8 cellular contexts compared by ENCODE assay signal in genomic region chr20:63234693-63235398, GRCh38. TPM values are rescaled to one million over a fixed set of nuclear protein-coding genes. Genes with fewer than 3 reads are reported as not detected.
DNase-seq lines count a peak whose midpoint lies in the region; ATAC-seq and TF ChIP-seq lines count a peak whose summit lies in the region.

No MANE protein-coding gene starts in this region.

- H3K36me3 ChIP-seq in BJ (ENCODE audit: control insufficient read depth, insufficient read depth, low read length) = no peaks in the 10 kb centered on the region

- TF ChIP-seq CTCF in BJ (IDR thresholded peaks at IDR 0.05; ENCODE audit: insufficient read depth, low read depth, low read length) (peak; percentile 55), HFF-Myc (IDR thresholded peaks at IDR 0.05; ENCODE audit: low read depth, low read length, missing control alignments) (peak; percentile 28)

- peaks cover 2% of the 10 kb centered on the region for H3K4me1 Mint-ChIP-seq in activated T-cell treated with anti-CD3 and anti-CD28 coated beads, Interleukin-2, amount 50 U/mL, for 4 hours (ENCODE audit: low read depth)
- no peaks in the 10 kb centered on the region for H3K4me1 Mint-ChIP-seq in activated CD8-positive, alpha-beta memory T cell treated with anti-CD3 and anti-CD28 coated beads, Interleukin-2, amount 10 ng/mL, durations not matched to agents 7 days and 5 days

- POLR2A ChIA-PET in BJ (lab: Charles Lee) = interaction anchor here (0.6 kb wide), 1 partner anchor 840 kb away, joined by 5 read pairs; no protein-coding TSS in a partner anchor

- no peak overlapping the region for H3K27ac Mint-ChIP-seq in activated CD8-positive, alpha-beta memory T cell treated with anti-CD3 and anti-CD28 coated beads, Interleukin-2, amount 10 ng/mL, durations not matched to agents 7 days and 5 days

- H3K36me3 Mint-ChIP-seq in activated T-cell treated with anti-CD3 and anti-CD28 coated beads, Interleukin-2, amount 50 U/mL, for 4 hours (ENCODE audit: insufficient read depth) = no peaks in the 10 kb centered on the region
- H3K36me3 Mint-ChIP-seq in activated CD8-positive, alpha-beta memory T cell treated with anti-CD3 and anti-CD28 coated beads, Interleukin-2, amount 10 ng/mL, durations not matched to agents 7 days and 5 days = no peaks in the 10 kb centered on the region

- H3K4me3 Mint-ChIP-seq in activated T-cell treated with anti-CD3 and anti-CD28 coated beads, Interleukin-2, amount 50 U/mL, for 4 hours = no peak overlapping the region
- no peak overlapping the region for H3K4me3 Mint-ChIP-seq in activated CD8-positive, alpha-beta memory T cell treated with anti-CD3 and anti-CD28 coated beads, Interleukin-2, amount 10 ng/mL, durations not matched to agents 7 days and 5 days

- ATAC-seq in activated T-cell treated with anti-CD3 and anti-CD28 coated beads, Interleukin-2, amount 50 U/mL, for 4 hours = peak; percentile 49 to 75
- peak; percentile 69 for ATAC-seq in left lobe of liver
- ATAC-seq in GM18498 (IDR thresholded peaks at IDR 0.05; ENCODE audit: unreplicated experiment) = no peak
- ATAC-seq in GM18505 (IDR thresholded peaks at IDR 0.05; ENCODE audit: unreplicated experiment) = no peak
- ATAC-seq in activated CD8-positive, alpha-beta memory T cell treated with anti-CD3 and anti-CD28 coated beads, Interleukin-2, amount 10 ng/mL, durations not matched to agents 7 days and 5 days = no peak
- no peak for ATAC-seq in HG02870 (IDR thresholded peaks at IDR 0.05; ENCODE audit: unreplicated experiment)

- H3K27me3 ChIP-seq in BJ (ENCODE audit: control insufficient read depth, insufficient read depth, low read length) = no peaks in the 10 kb centered on the region

- DNase-seq in BJ (ENCODE audit: low read depth) = no peak
- no peak for DNase-seq in HFF-Myc (ENCODE audit: extremely low read depth, low read depth)
- DNase-seq in activated T-cell treated with anti-CD3 and anti-CD28 coated beads, Interleukin-2, amount 50 U/mL, for 4 hours = no peak
- no peak for DNase-seq in left lobe of liver (ENCODE audit: low spot score)
- DNase-seq in activated CD8-positive, alpha-beta memory T cell treated with anti-CD3 and anti-CD28 coated beads, Interleukin-2, amount 10 ng/mL, durations not matched to agents 7 days and 5 days = no peak

- CTCF ChIA-PET in BJ (lab: Yijun Ruan, JAX) = interaction anchor here (0.6 to 8.1 kb wide), 8 partner anchors 11 to 36 kb away, joined by 3 to 83 read pairs (median 4); no protein-coding TSS in a partner anchor
- CTCF ChIA-PET in activated CD8-positive, alpha-beta memory T cell treated with anti-CD3 and anti-CD28 coated beads, Interleukin-2, amount 10 ng/mL, durations not matched to agents 7 days and 5 days (lab: Charles Lee) = interaction anchor here (1.3 to 3.8 kb wide), 2 partner anchors 11 to 38 kb away, joined by 3 to 26 read pairs; partner anchors contain the start of gene ARFGAP1

- no peak for TF ChIP-seq POLR2A in GM18505 (IDR thresholded peaks at IDR 0.05; ENCODE audit: borderline replicate concordance, extremely low read depth, insufficient read depth, insufficient read length)

- H3K4me3 ChIP-seq in BJ (ENCODE audit: low read depth, low read length) = no peak overlapping the region
- no peak overlapping the region for H3K4me3 ChIP-seq in HFF-Myc (replicated peaks; ENCODE audit: low read depth, low read length)

- H3K27me3 Mint-ChIP-seq in activated T-cell treated with anti-CD3 and anti-CD28 coated beads, Interleukin-2, amount 50 U/mL, for 4 hours (ENCODE audit: low read depth) = peaks cover 39% of the 10 kb centered on the region
- peaks cover 28% of the 10 kb centered on the region for H3K27me3 Mint-ChIP-seq in activated CD8-positive, alpha-beta memory T cell treated with anti-CD3 and anti-CD28 coated beads, Interleukin-2, amount 10 ng/mL, durations not matched to agents 7 days and 5 days

- no peaks in the 10 kb centered on the region for H3K9me3 Mint-ChIP-seq in activated T-cell treated with anti-CD3 and anti-CD28 coated beads, Interleukin-2, amount 50 U/mL, for 4 hours
- H3K9me3 Mint-ChIP-seq in activated CD8-positive, alpha-beta memory T cell treated with anti-CD3 and anti-CD28 coated beads, Interleukin-2, amount 10 ng/mL, durations not matched to agents 7 days and 5 days (ENCODE audit: low read depth) = no peaks in the 10 kb centered on the region

RNA-seq across cellular contexts. Expression of gene BIRC7, which starts 0.9 kb away (rescaled TPM):
- polyA plus RNA-seq in BJ (2011; rRNA removed) = not detected in 2 replicates
- not detected in 2 replicates for polyA minus RNA-seq in BJ (2011; rRNA and poly(A)+ RNA removed)
- not detected for total RNA-seq in activated T-cell treated with anti-CD3 and anti-CD28 coated beads, Interleukin-2, amount 50 U/mL, for 4 hours
- not detected for total RNA-seq in left lobe of liver
- total RNA-seq in activated CD8-positive, alpha-beta memory T cell treated with anti-CD3 and anti-CD28 coated beads, Interleukin-2, amount 10 ng/mL, durations not matched to agents 7 days and 5 days = not detected

RNA-seq across cellular contexts. Expression of gene YTHDF1, which starts 18.9 kb away (rescaled TPM):
- polyA plus RNA-seq in BJ (2011; rRNA removed) = 17.5 and 19.1 TPM in 2 replicates
- 16.8 and 21.4 TPM in 2 replicates for polyA minus RNA-seq in BJ (2011; rRNA and poly(A)+ RNA removed)
- total RNA-seq in activated T-cell treated with anti-CD3 and anti-CD28 coated beads, Interleukin-2, amount 50 U/mL, for 4 hours = 10 to 100 TPM; 53.5 to 59.6 (median 55.6) TPM
- total RNA-seq in left lobe of liver = 18.2 TPM
- 10 to 100 TPM; 37.2 to 42.6 TPM for total RNA-seq in activated CD8-positive, alpha-beta memory T cell treated with anti-CD3 and anti-CD28 coated beads, Interleukin-2, amount 10 ng/mL, durations not matched to agents 7 days and 5 days

RNA-seq across cellular contexts. Expression of gene NKAIN4, which starts 19.4 kb away (rescaled TPM):
- polyA plus RNA-seq in BJ (2011; rRNA removed) = not detected in 2 replicates
- polyA minus RNA-seq in BJ (2011; rRNA and poly(A)+ RNA removed) = not detected in 2 replicates
- total RNA-seq in activated T-cell treated with anti-CD3 and anti-CD28 coated beads, Interleukin-2, amount 50 U/mL, for 4 hours = not detected
- total RNA-seq in left lobe of liver = not detected
- total RNA-seq in activated CD8-positive, alpha-beta memory T cell treated with anti-CD3 and anti-CD28 coated beads, Interleukin-2, amount 10 ng/mL, durations not matched to agents 7 days and 5 days = not detected

RNA-seq across cellular contexts. Expression of gene ARFGAP1, which starts 37.8 kb away (rescaled TPM):
- 49.8 and 76.5 TPM in 2 replicates for polyA plus RNA-seq in BJ (2011; rRNA removed)
- polyA minus RNA-seq in BJ (2011; rRNA and poly(A)+ RNA removed) = 73.8 and 91.3 TPM in 2 replicates
- total RNA-seq in activated T-cell treated with anti-CD3 and anti-CD28 coated beads, Interleukin-2, amount 50 U/mL, for 4 hours = 100 to 1,000 TPM; 110 to 112 (median 110) TPM
- total RNA-seq in left lobe of liver = 42.6 TPM
- 10 to 100 TPM; 79.6 to 90.2 TPM for total RNA-seq in activated CD8-positive, alpha-beta memory T cell treated with anti-CD3 and anti-CD28 coated beads, Interleukin-2, amount 10 ng/mL, durations not matched to agents 7 days and 5 days

RNA-seq across cellular contexts. Expression of gene COL20A1, which starts 58.1 kb away (rescaled TPM):
- not detected in 2 replicates for polyA plus RNA-seq in BJ (2011; rRNA removed)
- polyA minus RNA-seq in BJ (2011; rRNA and poly(A)+ RNA removed) = not detected in 2 replicates
- not detected for total RNA-seq in activated T-cell treated with anti-CD3 and anti-CD28 coated beads, Interleukin-2, amount 50 U/mL, for 4 hours
- total RNA-seq in left lobe of liver = not detected
- not detected for total RNA-seq in activated CD8-positive, alpha-beta memory T cell treated with anti-CD3 and anti-CD28 coated beads, Interleukin-2, amount 10 ng/mL, durations not matched to agents 7 days and 5 days

Comparison
In these comparisons a context has a peak if more than half of its experiments do, and no peak if none do; other contexts are left out.
1. ATAC-seq: peak in activated T-cell treated with anti-CD3 and anti-CD28 coated beads, Interleukin-2, amount 50 U/mL, for 4 hours (2 of 2) and left lobe of liver (single experiment); none in GM18498 (single experiment), GM18505 (single experiment), activated CD8-positive, alpha-beta memory T cell treated with anti-CD3 and anti-CD28 coated beads, Interleukin-2, amount 10 ng/mL, durations not matched to agents 7 days and 5 days (single experiment) and HG02870 (single experiment).